Comparison of ENCODE assay signal across 16 cellular contexts in genomic region chr5:138640855-138641254, GRCh38.
"Had no signal": no experiment of that assay in that cellular context is flagged by ENCODE, and none has a peak within 500 bp of the region (broad histone marks: within the 10 kb centered on the region; RNA-seq: fewer than 3 reads in every experiment).

No MANE protein-coding gene starts in this region.

- H3K4me1 ChIP-seq: breast epithelium, upper lobe of right lung had no signal

- DNase-seq: activated CD4-positive, alpha-beta T cell treated with anti-CD3 and anti-CD28 coated beads, Interleukin-2, amount 50 U/mL, for 4 hours; activated CD4-positive, CD25-positive, alpha-beta regulatory T cell treated with anti-CD3 and anti-CD28 coated beads, Interleukin-2, amount 50 U/mL, for 72 hours; activated naive CD4-positive, alpha-beta T cell; activated naive CD8-positive, alpha-beta T cell treated with anti-CD3 and anti-CD28 coated beads, Interleukin-2, amount 10 ng/mL, durations not matched to agents 7 days and 5 days; activated T-cell treated with anti-CD3 and anti-CD28 coated beads for 4 hours; aorta; islet precursor cell; nephron progenitor cell; ovary; spleen; T-cell; T-helper 9 cell; upper lobe of right lung had no signal

- H3K27ac ChIP-seq: ovary, spleen, suprapubic skin, upper lobe of right lung had no signal

- ATAC-seq: sciatic nerve, T-cell had no signal

- H3K36me3 ChIP-seq: breast epithelium, ovary, spleen, suprapubic skin, upper lobe of right lung had no signal

- H3K4me3 ChIP-seq: breast epithelium, ovary, spleen, suprapubic skin, upper lobe of right lung had no signal

- H3K27me3 ChIP-seq: breast epithelium, ovary, suprapubic skin, upper lobe of right lung had no signal

- H3K9me3 ChIP-seq: breast epithelium, ovary, spleen, suprapubic skin, upper lobe of right lung had no signal
